Comparison of ENCODE assay signal across 39 cellular contexts in genomic region chr4:70364002-70364401, GRCh38. TPM values are rescaled to one million over a fixed set of nuclear protein-coding genes. Genes with fewer than 3 reads are reported as not detected.
"Had no signal": no experiment of that assay in that cellular context is flagged by ENCODE, and none has a peak within 500 bp of the region (broad histone marks: within the 10 kb centered on the region; RNA-seq: fewer than 3 reads in every experiment).

No MANE protein-coding gene starts in this region.

- H3K79me2 ChIP-seq: hepatocyte had no signal

- H3K27ac Mint-ChIP-seq: activated CD4-positive, alpha-beta memory T cell treated with anti-CD3 and anti-CD28 coated beads, Interleukin-2, amount 10 ng/mL, durations not matched to agents 7 days and 5 days; activated naive CD4-positive, alpha-beta T cell treated with anti-CD3 and anti-CD28 coated beads, Interleukin-2, amount 10 ng/mL, durations not matched to agents 7 days and 5 days; activated naive CD8-positive, alpha-beta T cell treated with anti-CD3 and anti-CD28 coated beads, Interleukin-2, amount 10 ng/mL, durations not matched to agents 7 days and 5 days; activated T-cell treated with anti-CD3 and anti-CD28 coated beads, Interleukin-2, amount 50 U/mL, for 24 hours; effector memory CD8-positive, alpha-beta T cell; nephron; progenitor cell of endocrine pancreas; stimulated activated naive CD8-positive, alpha-beta T cell treated with anti-CD3 and anti-CD28 coated beads, Interleukin-15, Interleukin-2, amounts not matched to agents 100 ng/mL and 50 ng/mL, for 24 hours; type B pancreatic cell had no signal

- H3K9me3 ChIP-seq: gastroesophageal sphincter, neutrophil, ovary, right lobe of liver, thoracic aorta, vagina had no signal

- H3K27me3 ChIP-seq: brain microvascular endothelial cell, gastroesophageal sphincter, hepatocyte, neutrophil, ovary, right lobe of liver, vagina had no signal

- H3K9me3 Mint-ChIP-seq: activated CD4-positive, alpha-beta memory T cell treated with anti-CD3 and anti-CD28 coated beads, Interleukin-2, amount 10 ng/mL, durations not matched to agents 7 days and 5 days; activated naive CD4-positive, alpha-beta T cell treated with anti-CD3 and anti-CD28 coated beads, Interleukin-2, amount 10 ng/mL, durations not matched to agents 7 days and 5 days; activated naive CD8-positive, alpha-beta T cell treated with anti-CD3 and anti-CD28 coated beads, Interleukin-2, amount 10 ng/mL, durations not matched to agents 7 days and 5 days; activated T-cell treated with anti-CD3 and anti-CD28 coated beads, Interleukin-2, amount 50 U/mL, for 24 hours; nephron; stimulated activated naive CD8-positive, alpha-beta T cell treated with anti-CD3 and anti-CD28 coated beads, Interleukin-15, Interleukin-2, amounts not matched to agents 100 ng/mL and 50 ng/mL, for 24 hours; type B pancreatic cell had no signal

- H2AFZ ChIP-seq: hepatocyte had no signal

- H3K36me3 ChIP-seq: brain microvascular endothelial cell, gastroesophageal sphincter, neutrophil, ovary, right lobe of liver, thoracic aorta, vagina, WERI-Rb-1 had no signal

- ATAC-seq: activated CD4-positive, CD25-positive, alpha-beta regulatory T cell treated with anti-CD3 and anti-CD28 coated beads, Interleukin-2, amount 50 U/mL, for 24 hours; effector memory CD8-positive, alpha-beta T cell; gastroesophageal sphincter; left cardiac atrium; right lobe of liver had no signal

- H3K27ac ChIP-seq: brain microvascular endothelial cell, gastroesophageal sphincter, hepatocyte, neutrophil, ovary, right lobe of liver, thoracic aorta, vagina, WERI-Rb-1 had no signal

- DNase-seq: activated CD4-positive, alpha-beta memory T cell treated with anti-CD3 and anti-CD28 coated beads, Interleukin-2, amount 10 ng/mL, durations not matched to agents 7 days and 5 days; activated CD4-positive, alpha-beta T cell treated with anti-CD3 and anti-CD28 coated beads for 48 hours; activated CD8-positive, alpha-beta memory T cell treated with anti-CD3 and anti-CD28 coated beads, Interleukin-2, amount 50 U/mL, for 48 hours; activated gamma-delta T cell; activated naive CD4-positive, alpha-beta T cell treated with anti-CD3 and anti-CD28 coated beads, Interleukin-2, amount 10 ng/mL, durations not matched to agents 7 days and 5 days; activated naive CD8-positive, alpha-beta T cell treated with anti-CD3 and anti-CD28 coated beads, Interleukin-2, amount 10 ng/mL, durations not matched to agents 7 days and 5 days; activated T-cell treated with anti-CD3 and anti-CD28 coated beads, Interleukin-2, amount 50 U/mL, for 24 hours; brain microvascular endothelial cell; cortex of kidney; effector memory CD8-positive, alpha-beta T cell; erythroblast; left cardiac atrium; mammary epithelial cell; ovary; right lobe of liver; stimulated activated CD4-positive, alpha-beta T cell treated with anti-CD3 and anti-CD28 coated beads, Interleukin-4, amount 100 ng/mL, for 1 hour; T1000; WERI-Rb-1 had no signal

- H3K4me1 Mint-ChIP-seq: activated CD4-positive, alpha-beta memory T cell treated with anti-CD3 and anti-CD28 coated beads, Interleukin-2, amount 10 ng/mL, durations not matched to agents 7 days and 5 days; activated naive CD4-positive, alpha-beta T cell treated with anti-CD3 and anti-CD28 coated beads, Interleukin-2, amount 10 ng/mL, durations not matched to agents 7 days and 5 days; activated naive CD8-positive, alpha-beta T cell treated with anti-CD3 and anti-CD28 coated beads, Interleukin-2, amount 10 ng/mL, durations not matched to agents 7 days and 5 days; nephron had no signal

- H3K27me3 Mint-ChIP-seq: activated CD4-positive, alpha-beta memory T cell treated with anti-CD3 and anti-CD28 coated beads, Interleukin-2, amount 10 ng/mL, durations not matched to agents 7 days and 5 days; activated naive CD4-positive, alpha-beta T cell treated with anti-CD3 and anti-CD28 coated beads, Interleukin-2, amount 10 ng/mL, durations not matched to agents 7 days and 5 days; activated naive CD8-positive, alpha-beta T cell treated with anti-CD3 and anti-CD28 coated beads, Interleukin-2, amount 10 ng/mL, durations not matched to agents 7 days and 5 days; activated T-cell treated with anti-CD3 and anti-CD28 coated beads, Interleukin-2, amount 50 U/mL, for 24 hours; effector memory CD8-positive, alpha-beta T cell; progenitor cell of endocrine pancreas; stimulated activated naive CD8-positive, alpha-beta T cell treated with anti-CD3 and anti-CD28 coated beads, Interleukin-15, Interleukin-2, amounts not matched to agents 100 ng/mL and 50 ng/mL, for 24 hours; type B pancreatic cell had no signal

- H3K4me3 Mint-ChIP-seq: activated CD4-positive, alpha-beta memory T cell treated with anti-CD3 and anti-CD28 coated beads, Interleukin-2, amount 10 ng/mL, durations not matched to agents 7 days and 5 days; activated naive CD4-positive, alpha-beta T cell treated with anti-CD3 and anti-CD28 coated beads, Interleukin-2, amount 10 ng/mL, durations not matched to agents 7 days and 5 days; activated naive CD8-positive, alpha-beta T cell treated with anti-CD3 and anti-CD28 coated beads, Interleukin-2, amount 10 ng/mL, durations not matched to agents 7 days and 5 days; activated T-cell treated with anti-CD3 and anti-CD28 coated beads, Interleukin-2, amount 50 U/mL, for 24 hours; effector memory CD8-positive, alpha-beta T cell; nephron; stimulated activated naive CD8-positive, alpha-beta T cell treated with anti-CD3 and anti-CD28 coated beads, Interleukin-15, Interleukin-2, amounts not matched to agents 100 ng/mL and 50 ng/mL, for 24 hours; type B pancreatic cell had no signal

- H3K4me3 ChIP-seq: gastroesophageal sphincter, hepatocyte, ovary, right lobe of liver, thoracic aorta, vagina had no signal

- H3K4me2 ChIP-seq: hepatocyte had no signal

- H3K36me3 Mint-ChIP-seq: activated naive CD4-positive, alpha-beta T cell treated with anti-CD3 and anti-CD28 coated beads, Interleukin-2, amount 10 ng/mL, durations not matched to agents 7 days and 5 days; activated naive CD8-positive, alpha-beta T cell treated with anti-CD3 and anti-CD28 coated beads, Interleukin-2, amount 10 ng/mL, durations not matched to agents 7 days and 5 days; type B pancreatic cell had no signal

- H3K4me1 ChIP-seq: gastroesophageal sphincter, right lobe of liver, vagina had no signal

RNA-seq across cellular contexts. Expression of gene SMR3A, which starts 3.4 kb away (rescaled TPM):
- total RNA-seq: activated CD4-positive, alpha-beta memory T cell treated with anti-CD3 and anti-CD28 coated beads, Interleukin-2, amount 10 ng/mL, durations not matched to agents 7 days and 5 days; activated naive CD8-positive, alpha-beta T cell treated with anti-CD3 and anti-CD28 coated beads, Interleukin-2, amount 10 ng/mL, durations not matched to agents 7 days and 5 days; astrocyte; cardiac septum; cerebellum; fibroblast of lung; fibroblast of villous mesenchyme; gastroesophageal sphincter; hepatocyte; left cardiac atrium; liver; mammary epithelial cell; mucosa of gallbladder; ovary; progenitor cell of endocrine pancreas; renal cortical epithelial cell; right lobe of liver; skeletal muscle tissue; subcutaneous adipose tissue; thoracic aorta; vagina had no signal
- polyA plus RNA-seq: fibroblast of lung, hepatocyte, keratinocyte, liver, mammary epithelial cell, ovary had no signal

RNA-seq across cellular contexts. Expression of gene SMR3B, which starts 18.9 kb away (rescaled TPM):
- total RNA-seq: activated CD4-positive, alpha-beta memory T cell treated with anti-CD3 and anti-CD28 coated beads, Interleukin-2, amount 10 ng/mL, durations not matched to agents 7 days and 5 days; activated naive CD8-positive, alpha-beta T cell treated with anti-CD3 and anti-CD28 coated beads, Interleukin-2, amount 10 ng/mL, durations not matched to agents 7 days and 5 days; astrocyte; cardiac septum; cerebellum; fibroblast of lung; fibroblast of villous mesenchyme; gastroesophageal sphincter; hepatocyte; left cardiac atrium; liver; mammary epithelial cell; mucosa of gallbladder; progenitor cell of endocrine pancreas; renal cortical epithelial cell; right lobe of liver; skeletal muscle tissue; subcutaneous adipose tissue; thoracic aorta; vagina had no signal
- polyA plus RNA-seq: fibroblast of lung, hepatocyte, keratinocyte, liver, mammary epithelial cell, ovary had no signal

RNA-seq across cellular contexts. Expression of gene CABS1, which starts 29.2 kb away (rescaled TPM):
- total RNA-seq: activated CD4-positive, alpha-beta memory T cell treated with anti-CD3 and anti-CD28 coated beads, Interleukin-2, amount 10 ng/mL, durations not matched to agents 7 days and 5 days; activated naive CD8-positive, alpha-beta T cell treated with anti-CD3 and anti-CD28 coated beads, Interleukin-2, amount 10 ng/mL, durations not matched to agents 7 days and 5 days; astrocyte; cardiac septum; cerebellum; fibroblast of lung; fibroblast of villous mesenchyme; gastroesophageal sphincter; hepatocyte; left cardiac atrium; liver; mammary epithelial cell; mucosa of gallbladder; ovary; progenitor cell of endocrine pancreas; renal cortical epithelial cell; right lobe of liver; skeletal muscle tissue; subcutaneous adipose tissue; thoracic aorta; vagina had no signal
- polyA plus RNA-seq: fibroblast of lung, hepatocyte, keratinocyte, liver, mammary epithelial cell, ovary had no signal

RNA-seq across cellular contexts. Expression of gene OPRPN, which starts 33.7 kb away (rescaled TPM):
- total RNA-seq: activated CD4-positive, alpha-beta memory T cell treated with anti-CD3 and anti-CD28 coated beads, Interleukin-2, amount 10 ng/mL, durations not matched to agents 7 days and 5 days; activated naive CD8-positive, alpha-beta T cell treated with anti-CD3 and anti-CD28 coated beads, Interleukin-2, amount 10 ng/mL, durations not matched to agents 7 days and 5 days; astrocyte; cardiac septum; cerebellum; fibroblast of lung; fibroblast of villous mesenchyme; gastroesophageal sphincter; hepatocyte; left cardiac atrium; liver; mammary epithelial cell; mucosa of gallbladder; ovary; progenitor cell of endocrine pancreas; renal cortical epithelial cell; skeletal muscle tissue; subcutaneous adipose tissue; thoracic aorta; vagina had no signal
- polyA plus RNA-seq: fibroblast of lung, hepatocyte, keratinocyte, mammary epithelial cell, ovary had no signal
